ENCODE assay signal across 8 cellular contexts in genomic region chr20:1324598-1325172, GRCh38. TPM values are rescaled to one million over a fixed set of nuclear protein-coding genes. Genes with fewer than 3 reads are reported as not detected.
DNase-seq lines count a peak whose midpoint lies in the region; ATAC-seq, FAIRE-seq and TF ChIP-seq lines count a peak whose summit lies in the region.

No MANE protein-coding gene starts in this region.

- H3K27me3 ChIP-seq in parathyroid adenoma (ENCODE audit: control insufficient read depth, insufficient read depth, low read length), result no peaks in the 10 kb centered on the region

- H3K27ac ChIP-seq in parathyroid adenoma, result peak overlapping the region; percentile 93

- H3K4me3 ChIP-seq in epithelial cell of proximal tubule (ENCODE audit: low read depth, low read length), result peak overlapping the region; percentile 86
- H3K4me3 ChIP-seq in parathyroid adenoma (ENCODE audit: low read depth, low read length), result peak overlapping the region; percentile 97

- TF ChIP-seq CTCF in GM20000 (IDR thresholded peaks at IDR 0.05; ENCODE audit: extremely low read depth, missing control alignments) (no peak), epithelial cell of proximal tubule (conservative IDR thresholded peaks at IDR 0.05; ENCODE audit: low read depth, low read length) (no peak), parathyroid adenoma (IDR thresholded peaks at IDR 0.05) (no peak)

- no peak for FAIRE-seq in RCC 7860 (lab: Jason Lieb, UNC)
- no peak for FAIRE-seq in frontal cortex (lab: Jason Lieb, UNC)

- peak; percentile 21 for DNase-seq in GM20000 (ENCODE audit: low spot score)
- DNase-seq in RCC 7860 (ENCODE audit: low spot score), result peak; percentile 30
- no peak for DNase-seq in epithelial cell of proximal tubule (ENCODE audit: low read depth)
- DNase-seq in frontal cortex (ENCODE audit: low spot score in 2 of 2), result no peak
- DNase-seq in amniotic stem cell (lab: John Stamatoyannopoulos, UW), result no peak

- peak overlapping the region; percentile 92 for H2AFZ ChIP-seq in parathyroid adenoma

- H3K4me2 ChIP-seq in parathyroid adenoma (ENCODE audit: low read length), result peak overlapping the region; percentile 92

- peaks cover 8% of the 10 kb centered on the region for H3K79me2 ChIP-seq in parathyroid adenoma

- ATAC-seq in GM19023 (IDR thresholded peaks at IDR 0.05; ENCODE audit: unreplicated experiment) (no peak), HG03439 (IDR thresholded peaks at IDR 0.05; ENCODE audit: unreplicated experiment) (no peak)

- no peaks in the 10 kb centered on the region for H3K36me3 ChIP-seq in parathyroid adenoma (ENCODE audit: control insufficient read depth, insufficient read depth, low read length)

- H3K9ac ChIP-seq in parathyroid adenoma, result no peak overlapping the region

- H3K9me3 ChIP-seq in parathyroid adenoma (ENCODE audit: control insufficient read depth, low read length), result no peaks in the 10 kb centered on the region

- H3K4me1 ChIP-seq in parathyroid adenoma, result peaks cover 27% of the 10 kb centered on the region

RNA-seq across cellular contexts. Expression of gene SDCBP2, which starts 4.3 kb away (rescaled TPM):
- total RNA-seq in epithelial cell of proximal tubule (2.8 and 5.1 TPM in 2 replicates), frontal cortex (3.3 TPM)

RNA-seq across cellular contexts. Expression of gene SNPH, which starts 58.6 kb away (rescaled TPM):
- 4.6 and 7.2 TPM in 2 replicates for total RNA-seq in epithelial cell of proximal tubule
- 21.6 TPM for total RNA-seq in frontal cortex

Comparison
In these comparisons a context has a peak if more than half of its experiments do, and no peak if none do; other contexts are left out.
1. DNase-seq: peak in GM20000 (single experiment) and RCC 7860 (single experiment); none in epithelial cell of proximal tubule (single experiment), frontal cortex (0 of 2) and amniotic stem cell (single experiment).